In genomic region chr21:32524010-32524719, GRCh38 we compare ENCODE assay signal across 11 cellular contexts.
DNase-seq lines count a peak whose midpoint lies in the region; ATAC-seq and TF ChIP-seq lines count a peak whose summit lies in the region.
"Had no signal": no experiment of that assay in that cellular context is flagged by ENCODE, and none has a peak within 500 bp of the region (broad histone marks: within the 10 kb centered on the region; RNA-seq: fewer than 3 reads in every experiment).

No MANE protein-coding gene starts in this region.

- no peak for ATAC-seq in HG02623 (IDR thresholded peaks at IDR 0.05; ENCODE audit: unreplicated experiment)
- ATAC-seq: activated T-cell treated with anti-CD3 and anti-CD28 coated beads, Interleukin-2, amount 50 U/mL, for 72 hours had no signal

- no peaks in the 10 kb centered on the region for H3K9me3 ChIP-seq in BE2C

- peak overlapping the region; percentile 88 for H3K27ac ChIP-seq in ACC112 (ENCODE audit: low read depth, low read length)

- no peak for TF ChIP-seq CTCF in epithelial cell of esophagus (IDR thresholded peaks at IDR 0.05; ENCODE audit: insufficient read depth, low read depth, low read length, missing control alignments)
- no peak for TF ChIP-seq CTCF in BE2C (IDR thresholded peaks at IDR 0.05; ENCODE audit: low read depth, low read length)

- H3K4me1 ChIP-seq in ACC112 (ENCODE audit: control insufficient read depth, insufficient read depth, low read length, unreplicated experiment): peaks cover 30% of the 10 kb centered on the region
- H3K4me1 ChIP-seq in BE2C: no peaks in the 10 kb centered on the region; the same call in none of the 2 replicates

- H2AFZ ChIP-seq in ACC112 (ENCODE audit: low read length, unreplicated experiment): peak overlapping the region; percentile 84

- H3K79me2 ChIP-seq in ACC112 (ENCODE audit: control insufficient read depth, insufficient read depth, low read length, unreplicated experiment): no peaks in the 10 kb centered on the region

- no peaks in the 10 kb centered on the region for H3K27me3 ChIP-seq in ACC112 (ENCODE audit: insufficient read depth, low read length)
- H3K27me3 ChIP-seq in BE2C: no peaks in the 10 kb centered on the region

- no peaks in the 10 kb centered on the region for H3K36me3 ChIP-seq in ACC112 (ENCODE audit: insufficient read depth, low read length)
- H3K36me3 ChIP-seq in BE2C: no peaks in the 10 kb centered on the region

- DNase-seq in NCI-H226 (peak; percentile 80), epithelial cell of esophagus (ENCODE audit: low read depth) (peak; percentile 79), mesenteric fat pad (ENCODE audit: low spot score) (peak; percentile 4), putamen (ENCODE audit: low spot score) (no peak), BE2C (no peak), cerebellar nuclear complex (lab: John Stamatoyannopoulos, UW) (no peak)
- DNase-seq: activated T-cell treated with anti-CD3 and anti-CD28 coated beads, Interleukin-2, amount 50 U/mL, for 72 hours; NCI-H1694 treated with DMSO at 0.1 percent for 48 hours; stimulated activated CD4-positive, alpha-beta T cell treated with anti-CD3 and anti-CD28 coated beads, Interleukin-12 subunit alpha, Interleukin-12 subunit beta, amount 100 ng/mL, for 4 hours had no signal

- no peak overlapping the region for H3K4me3 ChIP-seq in ACC112 (ENCODE audit: low read depth, low read length)
- H3K4me3 ChIP-seq in epithelial cell of esophagus (ENCODE audit: low read length): no peak overlapping the region
- H3K4me3 ChIP-seq in BE2C (ENCODE audit: low read depth, low read length): no peak overlapping the region

Comparison
In these comparisons a context has a peak if more than half of its experiments do, and no peak if none do; other contexts are left out.
1. DNase-seq: peak in NCI-H226 (single experiment), epithelial cell of esophagus (single experiment) and mesenteric fat pad (single experiment); none in putamen (single experiment), BE2C (single experiment) and cerebellar nuclear complex (0 of 2).